ENCODE assay signal across 19 cellular contexts in genomic region chr15:50718700-50719125, GRCh38. TPM values are rescaled to one million over a fixed set of nuclear protein-coding genes. Genes with fewer than 3 reads are reported as not detected.
A peak's percentile ranks its signal among the peaks of the same experiment; 100 is the strongest.
DNase-seq lines count a peak whose midpoint lies in the region; ATAC-seq, FAIRE-seq and TF ChIP-seq lines count a peak whose summit lies in the region.
"Had no signal": no experiment of that assay in that cellular context is flagged by ENCODE, and none has a peak within 500 bp of the region (broad histone marks: within the 10 kb centered on the region; RNA-seq: fewer than 3 reads in every experiment).

No MANE protein-coding gene starts in this region.

- BruUV-seq in HepG2 (replicated peaks; lab: Mats Ljungman, UMichigan) = no TSS peak

- H3K27me3 ChIP-seq in cardiac muscle cell (no peaks in the 10 kb centered on the region), right atrium auricular region (no peaks in the 10 kb centered on the region), HepG2 (ENCODE audit: control insufficient read depth in 1 of 2, insufficient read depth in 2 of 2, low read length in 2 of 2) (no peaks in the 10 kb centered on the region), small intestine (ENCODE audit: control insufficient read depth in 2 of 2, insufficient read depth in 2 of 2, low read length in 2 of 2) (no peaks in the 10 kb centered on the region)

- in situ Hi-C loops in HepG2 (cut with HindIII; ENCODE audit: extremely low pct_ligation_motif_present, low pct_unique_long_range_greater_than_20kb) = no loop called here

- no peaks in the 10 kb centered on the region for H3K9me3 ChIP-seq in cardiac muscle cell (ENCODE audit: low read depth)
- H3K9me3 ChIP-seq in right atrium auricular region = no peaks in the 10 kb centered on the region
- no peaks in the 10 kb centered on the region for H3K9me3 ChIP-seq in HepG2 (ENCODE audit: low read length)
- H3K9me3 ChIP-seq in small intestine (ENCODE audit: control insufficient read depth, low read depth) = no peaks in the 10 kb centered on the region

- H4K20me1 ChIP-seq in HepG2 (ENCODE audit: insufficient read depth, low read length) = no peaks in the 10 kb centered on the region

- H3K79me2 ChIP-seq in HepG2 (ENCODE audit: insufficient read depth, low read length) = no peaks in the 10 kb centered on the region

- TF ChIP-seq EP300 in HepG2 (IDR thresholded peaks at IDR 0.05; ENCODE audit: low read depth in 2 of 2, low read length in 2 of 2) = peak in 1 of 2 experiments; percentile 91; a peak in 2 of 4 replicates
- peak; percentile 90 for TF ChIP-seq EP300 in HepG2 (CRISPR knock-in tag; IDR thresholded peaks at IDR 0.05; ENCODE audit: borderline replicate concordance)

- H3K4me1 ChIP-seq in cardiac muscle cell (ENCODE audit: low read depth) (peaks cover 15% of the 10 kb centered on the region), right atrium auricular region (peaks cover 0 to 7% of the 10 kb centered on the region in 2 donors), HepG2 (ENCODE audit: insufficient read depth, low read length) (peaks cover 28% of the 10 kb centered on the region), small intestine (ENCODE audit: control insufficient read depth in 2 of 2, insufficient read depth in 1 of 2, low read depth in 1 of 2, low read length in 1 of 2) (no peaks in the 10 kb centered on the region)

- H3K4me2 ChIP-seq in HepG2 (ENCODE audit: low read depth, low read length) = 0 out of 2 replicates have a peak overlapping the region, but pooled peaks have one; percentile 1

- H3K9ac ChIP-seq in HepG2 (ENCODE audit: insufficient read depth, low read depth, low read length) = no peak overlapping the region

- no peak for ATAC-seq in WTC11
- peak; percentile 98 for ATAC-seq in HepG2
- no peak for ATAC-seq in stimulated activated naive CD8-positive, alpha-beta T cell treated with anti-CD3 and anti-CD28 coated beads, Interleukin-15, Interleukin-2, amounts not matched to agents 100 U/mL and 50 U/mL, for 24 hours

- no peak overlapping the region for H3K4me3 Mint-ChIP-seq in WTC11

- no peak for DNase-seq in cardiac muscle cell (ENCODE audit: low read depth in 1 of 2, low spot score in 1 of 2)
- no peak for DNase-seq in right atrium auricular region (ENCODE audit: low spot score)
- DNase-seq in WTC11 (ENCODE audit: low spot score) = no peak
- peak; percentile 94 for DNase-seq in HepG2 (ENCODE audit: low spot score)
- DNase-seq in small intestine = peak; percentile 84
- DNase-seq in stimulated activated naive CD8-positive, alpha-beta T cell treated with anti-CD3 and anti-CD28 coated beads, Interleukin-15, Interleukin-2, amounts not matched to agents 100 U/mL and 50 U/mL, for 24 hours = no peak
- DNase-seq in NCI-H2107 (lab: John Stamatoyannopoulos, UW) = no peak
- no peak for DNase-seq in NCI-H748 treated with DMSO at 0.1 percent for 48 hours (lab: John Stamatoyannopoulos, UW)
- DNase-seq: DMS 273 treated with DMSO at 0.1 percent for 48 hours; GOT3; IMR-90; Karpas-422; MM.1S; NCI-H1092 treated with DMSO at 0.1 percent for 48 hours; NCI-H1694; NCI-H69; NK-92 treated with Interleukin-12 subunit alpha and Interleukin-12 subunit beta, amount 100 ng/mL, for 24 hours; OCI-M1 had no signal

- H2AFZ ChIP-seq in HepG2 (ENCODE audit: low read length) = no peak overlapping the region

- 0% methylated on average over 1 of the region's 1 CpG for WGBS in HepG2 (ENCODE audit: low lambda C conversion rate)
- WGBS in small intestine, 3 donors = 22 to 67% (median 28%) methylated on average over 1 of the region's 1 CpG

- peaks cover 16% of the 10 kb centered on the region for H3K36me3 ChIP-seq in cardiac muscle cell
- peaks cover 43% of the 10 kb centered on the region for H3K36me3 ChIP-seq in right atrium auricular region
- H3K36me3 ChIP-seq in HepG2 (replicated peaks in 1 of 2; ENCODE audit: control insufficient read depth in 1 of 2, insufficient read depth in 2 of 2, low read length in 2 of 2) = peaks cover 0 to 15% of the 10 kb centered on the region in 2 experiments; a peak in 3 of 5 replicates
- H3K36me3 ChIP-seq in small intestine (ENCODE audit: control insufficient read depth in 2 of 2, insufficient read depth in 2 of 2, low read length in 2 of 2) = peaks cover 0 to 12% of the 10 kb centered on the region in 2 donors

- H3K27me3 Mint-ChIP-seq in WTC11 (ENCODE audit: low read depth) = no peaks in the 10 kb centered on the region

- H3K36me3 Mint-ChIP-seq in WTC11 = peaks cover 7% of the 10 kb centered on the region

- CTCF ChIA-PET in WTC11 (lab: Charles Lee) (no interaction called here), HepG2 (lab: Yijun Ruan, JAX; ENCODE audit: low intra/inter-chr PET ratio, low total read pairs) (no interaction called here)

- no peaks in the 10 kb centered on the region for H3K4me1 Mint-ChIP-seq in WTC11

- H3K27ac Mint-ChIP-seq in WTC11 = no peak overlapping the region

- H3K4me3 ChIP-seq in cardiac muscle cell (no peak overlapping the region), right atrium auricular region (no peak overlapping the region), HepG2 (replicated peaks in 1 of 3; ENCODE audit: insufficient read depth in 1 of 3, low read depth in 2 of 3, low read length in 3 of 3) (no peak overlapping the region), small intestine (ENCODE audit: low read depth in 1 of 2, low read length in 2 of 2) (no peak overlapping the region)

- FAIRE-seq in HepG2 (lab: Jason Lieb, UNC) (peak; percentile 92), small intestine (lab: Jason Lieb, UNC) (peak; percentile 39)

- TF ChIP-seq CTCF in cardiac muscle cell (IDR thresholded peaks at IDR 0.05; ENCODE audit: low read depth, low read length) (no peak), right atrium auricular region (IDR thresholded peaks at IDR 0.05) (no peak), WTC11 (IDR thresholded peaks at IDR 0.05) (no peak), HepG2 (CRISPR knock-in tag; IDR thresholded peaks at IDR 0.05) (no peak)

- intact Hi-C loops in HepG2 (cut with micrococcal nuclease; ENCODE audit: unreplicated experiment) = no loop called here

- peak overlapping the region; percentile 8 for H3K27ac ChIP-seq in cardiac muscle cell
- H3K27ac ChIP-seq in right atrium auricular region = peak overlapping the region in 1 of 2 donors; percentile 30
- peak overlapping the region; percentile 54 for H3K27ac ChIP-seq in HepG2 (ENCODE audit: extremely low read length, insufficient read depth, low read length)
- H3K27ac ChIP-seq in small intestine (ENCODE audit: low read depth in 1 of 2, low read length in 1 of 2) = no peak overlapping the region
- H3K27ac ChIP-seq: C4-2B had no signal

- no peak for TF ChIP-seq RAD21 in HepG2 (CRISPR knock-in tag; IDR thresholded peaks at IDR 0.05)

- POLR2A ChIA-PET in WTC11 (lab: Charles Lee) = no interaction called here
- POLR2A ChIA-PET in HepG2 (lab: Yijun Ruan, JAX) = interaction anchor here (0.7 to 1.6 kb wide), 3 partner anchors 32 to 48 kb away, joined by 4 read pairs; partner anchors contain the start of gene TRPM7

- TF ChIP-seq POLR2A in HepG2 (IDR thresholded peaks at IDR 0.05; ENCODE audit: insufficient read depth in 1 of 2, low read depth in 2 of 2, low read length in 2 of 2) = no peak

- H3K9me3 Mint-ChIP-seq in WTC11 = no peaks in the 10 kb centered on the region

RNA-seq across cellular contexts. Expression of gene TRPM7, which starts 32.1 kb away (rescaled TPM):
- total RNA-seq in cardiac muscle cell (22.8 and 47.8 TPM in 2 replicates), right atrium auricular region (10 to 100 TPM; 21.7 to 25.4 TPM), WTC11 (2021) (24.0 to 28.1 TPM (median 26.2 TPM) in 3 replicates), HepG2 (2016; rRNA removed; fragmentation: Illumina TruSeq; extraction: Trizol) (31.7 and 36.0 TPM in 2 replicates)
- polyA plus RNA-seq in cardiac muscle cell (10.2 and 21.2 TPM in 2 replicates), HepG2 (2011; rRNA removed) (10.3 and 11.0 TPM in 2 replicates), small intestine (10 to 100 TPM in 1 of 3 donors, 1 to 10 TPM in 2; 5.7 to 10.7 (median 8.3) TPM)
- 20.0 and 27.4 TPM in 2 replicates for total RNA-seq in HepG2 (2016; cell fraction: cytosol; rRNA removed; fragmentation: Illumina TruSeq; extraction: Trizol; ENCODE audit: low read depth)
- 29.5 and 34.2 TPM in 2 replicates for total RNA-seq in HepG2 (2016; cell fraction: insoluble cytoplasmic fraction; rRNA removed; fragmentation: Illumina TruSeq; extraction: Trizol)
- 13.8 and 21.5 TPM in 2 replicates for total RNA-seq in HepG2 (2016; cell fraction: membrane; rRNA removed; fragmentation: Illumina TruSeq; extraction: Trizol)
- 55.5 and 65.2 TPM in 2 replicates for total RNA-seq in HepG2 (2016; cell fraction: nucleus; rRNA removed; fragmentation: Illumina TruSeq; extraction: Trizol)
- 2.5 and 5.2 TPM in 2 replicates for polyA plus RNA-seq in HepG2 (2011; cell fraction: cytosol; rRNA removed)
- 13.1 and 16.3 TPM in 2 replicates for polyA plus RNA-seq in HepG2 (2011; cell fraction: nucleus; rRNA removed)
- 13.3 and 15.9 TPM in 2 replicates for polyA plus RNA-seq in HepG2 (2012)
- polyA plus RNA-seq in HepG2 (2016; cell fraction: cytosol; fragmentation: Illumina TruSeq; extraction: Trizol; ENCODE audit: low read depth) = 0.60 and 0.96 TPM in 2 replicates
- polyA plus RNA-seq in HepG2 (2016; cell fraction: insoluble cytoplasmic fraction; fragmentation: Illumina TruSeq; extraction: Trizol; ENCODE audit: low read depth) = 20.5 and 21.0 TPM in 2 replicates
- polyA plus RNA-seq in HepG2 (2016; cell fraction: membrane; fragmentation: Illumina TruSeq; extraction: Trizol; ENCODE audit: low read depth) = 3.7 and 4.0 TPM in 2 replicates
- polyA plus RNA-seq in HepG2 (2016; cell fraction: nucleus; fragmentation: Illumina TruSeq; extraction: Trizol; ENCODE audit: insufficient read depth, low read depth) = 39.3 and 41.4 TPM in 2 replicates
- polyA minus RNA-seq in HepG2 (2011; rRNA and poly(A)+ RNA removed; ENCODE audit: low replicate concordance) = 10.4 and 25.6 TPM in 2 replicates
- 12.9 and 15.3 TPM in 2 replicates for polyA minus RNA-seq in HepG2 (2011; cell fraction: cytosol; rRNA and poly(A)+ RNA removed)
- 95.0 and 116 TPM in 2 replicates for polyA minus RNA-seq in HepG2 (2011; cell fraction: nucleus; rRNA and poly(A)+ RNA removed)

RNA-seq across cellular contexts. Expression of gene SPPL2A, which starts 46.8 kb away (rescaled TPM):
- total RNA-seq in cardiac muscle cell (122 and 198 TPM in 2 replicates), right atrium auricular region (100 to 1,000 TPM; 139 to 432 TPM), WTC11 (2021) (33.2 to 38.6 TPM (median 36.9 TPM) in 3 replicates), HepG2 (2016; rRNA removed; fragmentation: Illumina TruSeq; extraction: Trizol) (69.9 and 105 TPM in 2 replicates)
- polyA plus RNA-seq in cardiac muscle cell (32.5 and 37.3 TPM in 2 replicates), HepG2 (2011; rRNA removed) (80.5 and 87.1 TPM in 2 replicates), small intestine (10 to 100 TPM; 43.2 to 62.3 (median 44.6) TPM)
- total RNA-seq in HepG2 (2016; cell fraction: cytosol; rRNA removed; fragmentation: Illumina TruSeq; extraction: Trizol; ENCODE audit: low read depth) = 27.3 and 31.2 TPM in 2 replicates
- 66.5 and 98.8 TPM in 2 replicates for total RNA-seq in HepG2 (2016; cell fraction: insoluble cytoplasmic fraction; rRNA removed; fragmentation: Illumina TruSeq; extraction: Trizol)
- total RNA-seq in HepG2 (2016; cell fraction: membrane; rRNA removed; fragmentation: Illumina TruSeq; extraction: Trizol) = 43.0 and 45.8 TPM in 2 replicates
- total RNA-seq in HepG2 (2016; cell fraction: nucleus; rRNA removed; fragmentation: Illumina TruSeq; extraction: Trizol) = 81.8 and 105 TPM in 2 replicates
- 28.9 and 46.4 TPM in 2 replicates for polyA plus RNA-seq in HepG2 (2011; cell fraction: cytosol; rRNA removed)
- polyA plus RNA-seq in HepG2 (2011; cell fraction: nucleus; rRNA removed) = 143 and 183 TPM in 2 replicates
- polyA plus RNA-seq in HepG2 (2012) = 73.6 TPM in 2 replicates
- 12.7 and 16.1 TPM in 2 replicates for polyA plus RNA-seq in HepG2 (2016; cell fraction: cytosol; fragmentation: Illumina TruSeq; extraction: Trizol; ENCODE audit: low read depth)
- 38.1 and 38.6 TPM in 2 replicates for polyA plus RNA-seq in HepG2 (2016; cell fraction: insoluble cytoplasmic fraction; fragmentation: Illumina TruSeq; extraction: Trizol; ENCODE audit: low read depth)
- polyA plus RNA-seq in HepG2 (2016; cell fraction: membrane; fragmentation: Illumina TruSeq; extraction: Trizol; ENCODE audit: low read depth) = 20.8 and 23.3 TPM in 2 replicates
- 101 TPM in 2 replicates for polyA plus RNA-seq in HepG2 (2016; cell fraction: nucleus; fragmentation: Illumina TruSeq; extraction: Trizol; ENCODE audit: insufficient read depth, low read depth)
- polyA minus RNA-seq in HepG2 (2011; rRNA and poly(A)+ RNA removed; ENCODE audit: low replicate concordance) = 29.8 and 31.4 TPM in 2 replicates
- polyA minus RNA-seq in HepG2 (2011; cell fraction: cytosol; rRNA and poly(A)+ RNA removed) = 33.5 and 35.2 TPM in 2 replicates
- polyA minus RNA-seq in HepG2 (2011; cell fraction: nucleus; rRNA and poly(A)+ RNA removed) = 51.2 and 70.0 TPM in 2 replicates

Comparison
In these comparisons a context has a peak if more than half of its experiments do, and no peak if none do; other contexts are left out.
1. DNase-seq: peak in HepG2 (single experiment) and small intestine (single experiment); none in cardiac muscle cell (0 of 2), right atrium auricular region (single experiment), WTC11 (single experiment), stimulated activated naive CD8-positive, alpha-beta T cell treated with anti-CD3 and anti-CD28 coated beads, Interleukin-15, Interleukin-2, amounts not matched to agents 100 U/mL and 50 U/mL, for 24 hours (single experiment), NCI-H2107 (single experiment) and NCI-H748 treated with DMSO at 0.1 percent for 48 hours (single experiment).
2. H3K27ac ChIP-seq: peak in cardiac muscle cell (single experiment) and HepG2 (single experiment); none in small intestine (0 of 2).